25 cellular contexts compared by ENCODE assay signal in genomic region chr13:102003848-102004570, GRCh38.
DNase-seq lines count a peak whose midpoint lies in the region; ATAC-seq, FAIRE-seq and TF ChIP-seq lines count a peak whose summit lies in the region.
"Had no signal": no experiment of that assay in that cellular context is flagged by ENCODE, and none has a peak within 500 bp of the region (broad histone marks: within the 10 kb centered on the region; RNA-seq: fewer than 3 reads in every experiment).

No MANE protein-coding gene starts in this region.

- no peak for FAIRE-seq in astrocyte (lab: Jason Lieb, UNC)
- FAIRE-seq: keratinocyte, RCC 7860 had no signal

- no peak overlapping the region for H3K4me3 ChIP-seq in astrocyte (ENCODE audit: insufficient read depth, low read depth, low read length)
- H3K4me3 ChIP-seq in heart right ventricle, result no peak overlapping the region
- no peak overlapping the region for H3K4me3 ChIP-seq in tibial artery
- H3K4me3 ChIP-seq in right lobe of liver, result no peak overlapping the region
- H3K4me3 ChIP-seq: adrenal gland, BLaER1, gastroesophageal sphincter had no signal

- H3K4me2 ChIP-seq in astrocyte (ENCODE audit: low read length), result peak overlapping the region; percentile 12
- H3K4me2 ChIP-seq: BLaER1, SK-N-SH had no signal

- no peaks in the 10 kb centered on the region for H3K27me3 Mint-ChIP-seq in astrocyte (ENCODE audit: low read depth, unreplicated experiment)
- H3K27me3 Mint-ChIP-seq: central memory CD8-positive, alpha-beta T cell had no signal

- no peak overlapping the region for H3K4me3 Mint-ChIP-seq in astrocyte (ENCODE audit: unreplicated experiment)
- H3K4me3 Mint-ChIP-seq: central memory CD8-positive, alpha-beta T cell had no signal

- no peak for TF ChIP-seq POLR2A in right lobe of liver (IDR thresholded peaks at IDR 0.05)

- no peaks in the 10 kb centered on the region for H3K36me3 Mint-ChIP-seq in astrocyte (ENCODE audit: low read depth, unreplicated experiment)

- TF ChIP-seq CTCF in astrocyte (IDR thresholded peaks at IDR 0.05; ENCODE audit: insufficient read depth, low read depth, low read length) (no peak), heart right ventricle (IDR thresholded peaks at IDR 0.05) (no peak), tibial artery (IDR thresholded peaks at IDR 0.05) (no peak), right lobe of liver (IDR thresholded peaks at IDR 0.05) (no peak)

- H3K9me3 ChIP-seq in astrocyte (ENCODE audit: insufficient read depth, low read depth, low read length) (no peaks in the 10 kb centered on the region), heart right ventricle (no peaks in the 10 kb centered on the region), tibial artery (no peaks in the 10 kb centered on the region), right lobe of liver (no peaks in the 10 kb centered on the region)
- H3K9me3 ChIP-seq: BLaER1, Caco-2, gastroesophageal sphincter, SK-N-SH had no signal

- DNase-seq in Right ventricle myocardium inferior (ENCODE audit: missing footprints) (no peak), cardiac septum (ENCODE audit: low spot score) (no peak), astrocyte (ENCODE audit: low read depth) (no peak), heart right ventricle (no peak), tibial artery (no peak), right lobe of liver (no peak), D341Med (ENCODE audit: low spot score) (no peak), cerebellar nuclear complex (lab: John Stamatoyannopoulos, UW) (no peak)
- DNase-seq: activated gamma-delta T cell; adrenal gland; Caco-2; effector CD4-positive, alpha-beta T cell; EL; erythroblast; GOT3; MV-4-11; NCI-H187; NCI-H446 treated with DMSO at 0.1 percent for 48 hours; nucleus accumbens; SK-N-SH had no signal

- no peaks in the 10 kb centered on the region for H3K79me2 ChIP-seq in astrocyte (ENCODE audit: insufficient read depth, low read length)

- H3K27me3 ChIP-seq in astrocyte (ENCODE audit: insufficient read depth, low read length), result no peaks in the 10 kb centered on the region
- no peaks in the 10 kb centered on the region for H3K27me3 ChIP-seq in heart right ventricle
- no peaks in the 10 kb centered on the region for H3K27me3 ChIP-seq in tibial artery
- H3K27me3 ChIP-seq in right lobe of liver, result peaks cover 0 to 3% of the 10 kb centered on the region in 2 donors
- H3K27me3 ChIP-seq: adrenal gland, BLaER1, gastroesophageal sphincter had no signal

- no peak overlapping the region for H3K9ac ChIP-seq in astrocyte (ENCODE audit: low read length)
- H3K9ac ChIP-seq: BLaER1, SK-N-SH had no signal

- H3K36me3 ChIP-seq in astrocyte (ENCODE audit: insufficient read depth, low read length), result no peaks in the 10 kb centered on the region
- H3K36me3 ChIP-seq in heart right ventricle, result no peaks in the 10 kb centered on the region
- no peaks in the 10 kb centered on the region for H3K36me3 ChIP-seq in tibial artery
- H3K36me3 ChIP-seq in right lobe of liver, result no peaks in the 10 kb centered on the region
- H3K36me3 ChIP-seq: adrenal gland, BLaER1, gastroesophageal sphincter had no signal

- ATAC-seq in Right ventricle myocardium inferior (peak; percentile 37), heart right ventricle (peak in 1 of 8 donors; percentile 45), right lobe of liver (no peak)
- ATAC-seq: gastroesophageal sphincter had no signal

- H3K4me1 Mint-ChIP-seq in astrocyte (ENCODE audit: low read depth, unreplicated experiment), result peaks cover 27% of the 10 kb centered on the region
- H3K4me1 Mint-ChIP-seq: central memory CD8-positive, alpha-beta T cell had no signal

- peaks cover 2% of the 10 kb centered on the region for H3K4me1 ChIP-seq in astrocyte (ENCODE audit: insufficient read depth, low read length)
- peaks cover 0 to 31% (median 20%) of the 10 kb centered on the region in 9 donors for H3K4me1 ChIP-seq in heart right ventricle
- peaks cover 0 to 53% (median 6%) of the 10 kb centered on the region in 4 donors for H3K4me1 ChIP-seq in tibial artery
- no peaks in the 10 kb centered on the region for H3K4me1 ChIP-seq in right lobe of liver
- H3K4me1 ChIP-seq: BLaER1, Caco-2 had no signal

- WGBS in heart right ventricle, 2 donors, result 57 to 63% methylated on average over 5 of the region's 5 CpGs
- 38% methylated on average over 5 of the region's 5 CpGs for WGBS in right lobe of liver (ENCODE audit: insufficient coverage, low coverage, low lambda C conversion rate, missing lambda C conversion rate)

- no peaks in the 10 kb centered on the region for H3K9me3 Mint-ChIP-seq in astrocyte (ENCODE audit: unreplicated experiment)

- H3K27ac Mint-ChIP-seq in astrocyte (ENCODE audit: unreplicated experiment), result peak overlapping the region; percentile 91

- H4K20me1 ChIP-seq in astrocyte (ENCODE audit: insufficient read depth, low read length), result no peaks in the 10 kb centered on the region
- H4K20me1 ChIP-seq: BLaER1 had no signal

- intact Hi-C loops in Right ventricle myocardium inferior (cut with DNase I) (loop anchor here (10.0 kb wide), 1 partner anchor 301 kb away; no protein-coding TSS in a partner anchor), cardiac septum (cut with DNase I) (loop anchor here (5.0 kb wide), 1 partner anchor 52 kb away; no protein-coding TSS in a partner anchor), heart right ventricle (cut with DNase I) (no loop called here), tibial artery (cut with DNase I; ENCODE audit: low total_unique reads) (no loop called here), right lobe of liver (cut with DNase I) (no loop called here)

- H2AFZ ChIP-seq in astrocyte (ENCODE audit: low read depth, low read length), result no peak overlapping the region

- H3K27ac ChIP-seq in astrocyte (ENCODE audit: low read depth, low read length) (no peak overlapping the region), heart right ventricle (peak overlapping the region in 7 of 10 donors; percentile 2 to 66 (median 49)), tibial artery (peak overlapping the region; percentile 17 to 28), right lobe of liver (no peak overlapping the region)
- H3K27ac ChIP-seq: adrenal gland, BLaER1, gastroesophageal sphincter had no signal

Comparison
In these comparisons a context has a peak if more than half of its experiments do, and no peak if none do; other contexts are left out.
1. intact Hi-C loops: an anchor here in Right ventricle myocardium inferior (10.0 kb wide) and cardiac septum (5.0 kb wide); none called in heart right ventricle, tibial artery and right lobe of liver.
2. H3K27ac ChIP-seq: peak in heart right ventricle (7 of 10) and tibial artery (2 of 2); none in astrocyte (single experiment) and right lobe of liver (0 of 3).